8 cellular contexts compared by ENCODE assay signal in the genomic region with DNA sequence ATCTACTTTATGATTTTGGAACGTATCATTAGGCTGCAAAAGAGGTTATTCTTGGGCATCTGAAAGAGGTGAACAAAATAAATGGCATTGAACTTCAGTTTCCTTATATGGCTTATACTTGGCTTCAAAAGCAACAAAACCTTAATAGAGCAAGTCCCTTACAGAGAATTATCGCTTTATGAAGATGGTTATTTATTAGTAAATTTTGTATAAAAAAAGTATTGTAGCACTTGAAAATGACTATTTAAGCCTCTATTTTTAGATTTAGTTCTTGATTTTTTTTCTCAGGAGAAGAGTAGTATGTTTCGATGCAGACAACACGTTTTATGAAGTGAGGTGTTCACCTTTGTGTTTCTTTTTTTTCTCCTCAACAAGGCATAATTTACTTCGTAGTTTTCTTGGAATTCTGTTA. TPM values are rescaled to one million over a fixed set of nuclear protein-coding genes. Genes with fewer than 3 reads are reported as not detected.
DNase-seq lines count a peak whose midpoint lies in the region; ATAC-seq and TF ChIP-seq lines count a peak whose summit lies in the region.

No MANE protein-coding gene starts in this region.

- H3K27ac ChIP-seq in KOPT-K1 (ENCODE audit: low read depth, low read length, poor library complexity, severe bottlenecking): peak overlapping the region; percentile 98

- H3K36me3 Mint-ChIP-seq in CD14-positive monocyte: peaks cover 15 to 20% of the 10 kb centered on the region in 2 donors
- H3K36me3 Mint-ChIP-seq in natural killer cell treated with Interleukin-12 subunit alpha and Interleukin-12 subunit beta and Interleukin-15 and Interleukin-18, amount 100 ng/mL, for 72 hours: peaks cover 18% of the 10 kb centered on the region

- H3K27ac Mint-ChIP-seq in CD14-positive monocyte: peak overlapping the region in 4 of 7 donors; percentile 66 to 98 (median 94)
- peak overlapping the region; percentile 93 to 96 for H3K27ac Mint-ChIP-seq in natural killer cell treated with Interleukin-12 subunit alpha and Interleukin-12 subunit beta and Interleukin-15 and Interleukin-18, amount 100 ng/mL, for 72 hours

- H3K9me3 Mint-ChIP-seq in CD14-positive monocyte: no peaks in the 10 kb centered on the region
- no peaks in the 10 kb centered on the region for H3K9me3 Mint-ChIP-seq in natural killer cell treated with Interleukin-12 subunit alpha and Interleukin-12 subunit beta and Interleukin-15 and Interleukin-18, amount 100 ng/mL, for 72 hours

- no peaks in the 10 kb centered on the region for H3K9me3 ChIP-seq in KOPT-K1 (ENCODE audit: insufficient read depth, low read length, poor library complexity, severe bottlenecking)

- DNase-seq in CD14-positive monocyte (ENCODE audit: low spot score) (no peak), dermis blood vessel endothelial cell (peak; percentile 17), GDM1 (lab: John Stamatoyannopoulos, UW) (no peak), ecto neural progenitor cell (ENCODE audit: low spot score) (no peak), SKM-1 (lab: John Stamatoyannopoulos, UW; ENCODE audit: unreplicated experiment) (no peak)
- DNase-seq in natural killer cell treated with Interleukin-12 subunit alpha and Interleukin-12 subunit beta and Interleukin-15 and Interleukin-18, amount 100 ng/mL, for 72 hours (ENCODE audit: low spot score): no peak

- intact Hi-C loops in CD14-positive monocyte (cut with micrococcal nuclease): loop anchor here (5.0 to 10.0 kb wide), 3 partner anchors 104 to 216 kb away; a partner anchor contains a TSS

- H3K4me3 Mint-ChIP-seq in CD14-positive monocyte: peak overlapping the region; percentile 88 to 95
- H3K4me3 Mint-ChIP-seq in natural killer cell treated with Interleukin-12 subunit alpha and Interleukin-12 subunit beta and Interleukin-15 and Interleukin-18, amount 100 ng/mL, for 72 hours: peak overlapping the region; percentile 100

- H3K4me1 Mint-ChIP-seq in CD14-positive monocyte: peaks cover 55% of the 10 kb centered on the region
- peaks cover 33 to 54% of the 10 kb centered on the region in 2 donors for H3K4me1 Mint-ChIP-seq in natural killer cell treated with Interleukin-12 subunit alpha and Interleukin-12 subunit beta and Interleukin-15 and Interleukin-18, amount 100 ng/mL, for 72 hours (ENCODE audit: low read depth in 2 of 2)

- H3K27me3 Mint-ChIP-seq in CD14-positive monocyte (ENCODE audit: low read depth in 3 of 3): peaks cover 0 to 6% (median 2%) of the 10 kb centered on the region in 3 donors
- no peaks in the 10 kb centered on the region for H3K27me3 Mint-ChIP-seq in natural killer cell treated with Interleukin-12 subunit alpha and Interleukin-12 subunit beta and Interleukin-15 and Interleukin-18, amount 100 ng/mL, for 72 hours

- ATAC-seq in natural killer cell treated with Interleukin-12 subunit alpha and Interleukin-12 subunit beta and Interleukin-15 and Interleukin-18, amount 100 ng/mL, for 72 hours: no peak
- no peak for ATAC-seq in HG03039 (IDR thresholded peaks at IDR 0.05; ENCODE audit: unreplicated experiment)

- no peak for TF ChIP-seq CTCF in CD14-positive monocyte (IDR thresholded peaks at IDR 0.05)

- H3K36me3 ChIP-seq in KOPT-K1 (ENCODE audit: insufficient read depth, low read length): peaks cover 8% of the 10 kb centered on the region

RNA-seq across cellular contexts. Expression of a gene that starts 2.0 kb away (rescaled TPM):
- polyA plus RNA-seq in CD14-positive monocyte: 10 to 100 TPM; 25.2 to 43.3 TPM
- total RNA-seq in dermis blood vessel endothelial cell: 63.0 and 71.6 TPM in 2 replicates
- total RNA-seq in natural killer cell treated with Interleukin-12 subunit alpha and Interleukin-12 subunit beta and Interleukin-15 and Interleukin-18, amount 100 ng/mL, for 72 hours: 10 to 100 TPM; 53.4 to 61.2 TPM
